Comparison of ENCODE assay signal across 1 cellular context in the genomic region with DNA sequence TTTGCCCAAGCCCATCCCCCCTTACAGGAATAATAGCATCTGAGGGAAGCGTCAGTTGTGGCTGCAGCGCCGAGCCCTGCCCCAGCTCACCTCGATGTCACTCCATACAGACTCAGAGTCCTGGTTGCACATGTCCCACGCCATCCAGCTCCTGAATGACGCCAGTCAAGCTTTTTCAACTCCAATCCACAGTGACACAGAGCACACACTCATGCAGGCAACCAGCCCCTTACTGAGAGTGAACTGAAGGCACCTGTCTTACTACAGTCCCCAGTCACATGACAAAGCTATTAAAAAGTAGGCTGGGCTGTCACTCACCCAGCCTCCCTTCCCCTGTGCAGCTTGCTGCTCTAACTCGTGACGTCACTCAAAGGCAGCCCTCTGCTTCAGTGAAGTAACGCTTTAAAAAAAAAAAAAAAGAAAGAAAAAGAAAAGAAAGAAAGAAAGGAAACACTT.
TF ChIP-seq lines count a peak whose summit lies in the region.

A gene with protein sequence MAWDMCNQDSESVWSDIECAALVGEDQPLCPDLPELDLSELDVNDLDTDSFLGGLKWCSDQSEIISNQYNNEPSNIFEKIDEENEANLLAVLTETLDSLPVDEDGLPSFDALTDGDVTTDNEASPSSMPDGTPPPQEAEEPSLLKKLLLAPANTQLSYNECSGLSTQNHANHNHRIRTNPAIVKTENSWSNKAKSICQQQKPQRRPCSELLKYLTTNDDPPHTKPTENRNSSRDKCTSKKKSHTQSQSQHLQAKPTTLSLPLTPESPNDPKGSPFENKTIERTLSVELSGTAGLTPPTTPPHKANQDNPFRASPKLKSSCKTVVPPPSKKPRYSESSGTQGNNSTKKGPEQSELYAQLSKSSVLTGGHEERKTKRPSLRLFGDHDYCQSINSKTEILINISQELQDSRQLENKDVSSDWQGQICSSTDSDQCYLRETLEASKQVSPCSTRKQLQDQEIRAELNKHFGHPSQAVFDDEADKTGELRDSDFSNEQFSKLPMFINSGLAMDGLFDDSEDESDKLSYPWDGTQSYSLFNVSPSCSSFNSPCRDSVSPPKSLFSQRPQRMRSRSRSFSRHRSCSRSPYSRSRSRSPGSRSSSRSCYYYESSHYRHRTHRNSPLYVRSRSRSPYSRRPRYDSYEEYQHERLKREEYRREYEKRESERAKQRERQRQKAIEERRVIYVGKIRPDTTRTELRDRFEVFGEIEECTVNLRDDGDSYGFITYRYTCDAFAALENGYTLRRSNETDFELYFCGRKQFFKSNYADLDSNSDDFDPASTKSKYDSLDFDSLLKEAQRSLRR (minus strand): TSS at position 234 of the 456 bp plus-strand sequence. CDS start 90 bp downstream, at position 144.

TF ChIP-seq in SK-N-SH treated with all-trans-retinoic acid at 6 μM for 48 hours, 23 proteins besides CTCF, POLR2A, EP300 and RAD21 (continued from another document):
- TF ChIP-seq, protein P1, sequence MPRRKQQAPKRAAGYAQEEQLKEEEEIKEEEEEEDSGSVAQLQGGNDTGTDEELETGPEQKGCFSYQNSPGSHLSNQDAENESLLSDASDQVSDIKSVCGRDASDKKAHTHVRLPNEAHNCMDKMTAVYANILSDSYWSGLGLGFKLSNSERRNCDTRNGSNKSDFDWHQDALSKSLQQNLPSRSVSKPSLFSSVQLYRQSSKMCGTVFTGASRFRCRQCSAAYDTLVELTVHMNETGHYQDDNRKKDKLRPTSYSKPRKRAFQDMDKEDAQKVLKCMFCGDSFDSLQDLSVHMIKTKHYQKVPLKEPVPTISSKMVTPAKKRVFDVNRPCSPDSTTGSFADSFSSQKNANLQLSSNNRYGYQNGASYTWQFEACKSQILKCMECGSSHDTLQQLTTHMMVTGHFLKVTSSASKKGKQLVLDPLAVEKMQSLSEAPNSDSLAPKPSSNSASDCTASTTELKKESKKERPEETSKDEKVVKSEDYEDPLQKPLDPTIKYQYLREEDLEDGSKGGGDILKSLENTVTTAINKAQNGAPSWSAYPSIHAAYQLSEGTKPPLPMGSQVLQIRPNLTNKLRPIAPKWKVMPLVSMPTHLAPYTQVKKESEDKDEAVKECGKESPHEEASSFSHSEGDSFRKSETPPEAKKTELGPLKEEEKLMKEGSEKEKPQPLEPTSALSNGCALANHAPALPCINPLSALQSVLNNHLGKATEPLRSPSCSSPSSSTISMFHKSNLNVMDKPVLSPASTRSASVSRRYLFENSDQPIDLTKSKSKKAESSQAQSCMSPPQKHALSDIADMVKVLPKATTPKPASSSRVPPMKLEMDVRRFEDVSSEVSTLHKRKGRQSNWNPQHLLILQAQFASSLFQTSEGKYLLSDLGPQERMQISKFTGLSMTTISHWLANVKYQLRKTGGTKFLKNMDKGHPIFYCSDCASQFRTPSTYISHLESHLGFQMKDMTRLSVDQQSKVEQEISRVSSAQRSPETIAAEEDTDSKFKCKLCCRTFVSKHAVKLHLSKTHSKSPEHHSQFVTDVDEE (CRISPR knock-in tag; IDR thresholded peaks at IDR 0.05) = no peak
- TF ChIP-seq, protein P2, sequence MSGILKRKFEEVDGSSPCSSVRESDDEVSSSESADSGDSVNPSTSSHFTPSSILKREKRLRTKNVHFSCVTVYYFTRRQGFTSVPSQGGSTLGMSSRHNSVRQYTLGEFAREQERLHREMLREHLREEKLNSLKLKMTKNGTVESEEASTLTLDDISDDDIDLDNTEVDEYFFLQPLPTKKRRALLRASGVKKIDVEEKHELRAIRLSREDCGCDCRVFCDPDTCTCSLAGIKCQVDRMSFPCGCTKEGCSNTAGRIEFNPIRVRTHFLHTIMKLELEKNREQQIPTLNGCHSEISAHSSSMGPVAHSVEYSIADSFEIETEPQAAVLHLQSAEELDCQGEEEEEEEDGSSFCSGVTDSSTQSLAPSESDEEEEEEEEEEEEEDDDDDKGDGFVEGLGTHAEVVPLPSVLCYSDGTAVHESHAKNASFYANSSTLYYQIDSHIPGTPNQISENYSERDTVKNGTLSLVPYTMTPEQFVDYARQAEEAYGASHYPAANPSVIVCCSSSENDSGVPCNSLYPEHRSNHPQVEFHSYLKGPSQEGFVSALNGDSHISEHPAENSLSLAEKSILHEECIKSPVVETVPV (CRISPR knock-in tag; IDR thresholded peaks at IDR 0.05) = no peak
- TF ChIP-seq GLIS3 (CRISPR knock-in tag; IDR thresholded peaks at IDR 0.05) = no peak
- TF ChIP-seq OSR1 (CRISPR knock-in tag; IDR thresholded peaks at IDR 0.05) = no peak
- TF ChIP-seq BACH2 (CRISPR knock-in tag; IDR thresholded peaks at IDR 0.05; ENCODE audit: borderline replicate concordance) = no peak
- TF ChIP-seq ZFP3 (CRISPR knock-in tag; IDR thresholded peaks at IDR 0.05) = no peak
- TF ChIP-seq, protein P3, sequence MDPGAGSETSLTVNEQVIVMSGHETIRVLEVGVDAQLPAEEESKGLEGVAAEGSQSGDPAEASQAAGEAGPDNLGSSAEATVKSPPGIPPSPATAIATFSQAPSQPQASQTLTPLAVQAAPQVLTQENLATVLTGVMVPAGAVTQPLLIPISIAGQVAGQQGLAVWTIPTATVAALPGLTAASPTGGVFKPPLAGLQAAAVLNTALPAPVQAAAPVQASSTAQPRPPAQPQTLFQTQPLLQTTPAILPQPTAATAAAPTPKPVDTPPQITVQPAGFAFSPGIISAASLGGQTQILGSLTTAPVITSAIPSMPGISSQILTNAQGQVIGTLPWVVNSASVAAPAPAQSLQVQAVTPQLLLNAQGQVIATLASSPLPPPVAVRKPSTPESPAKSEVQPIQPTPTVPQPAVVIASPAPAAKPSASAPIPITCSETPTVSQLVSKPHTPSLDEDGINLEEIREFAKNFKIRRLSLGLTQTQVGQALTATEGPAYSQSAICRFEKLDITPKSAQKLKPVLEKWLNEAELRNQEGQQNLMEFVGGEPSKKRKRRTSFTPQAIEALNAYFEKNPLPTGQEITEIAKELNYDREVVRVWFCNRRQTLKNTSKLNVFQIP (CRISPR knock-in tag; IDR thresholded peaks at IDR 0.05; ENCODE audit: borderline replicate concordance, low read depth) = no peak
- TF ChIP-seq ZFP30 (CRISPR knock-in tag; IDR thresholded peaks at IDR 0.05) = no peak
- TF ChIP-seq RARB (CRISPR knock-in tag; IDR thresholded peaks at IDR 0.05) = no peak
TF ChIP-seq in SK-N-SH treated with all-trans-retinoic acid at 6 μM for 48 hours: peak in this region for 0.
